1 cellular context compared by ENCODE assay signal in genomic region chr6:35319346-35320030, GRCh38.
TF ChIP-seq lines count a peak whose summit lies in the region.

No MANE protein-coding gene starts in this region.

TF ChIP-seq in GM12878, 131 proteins besides CTCF, POLR2A, EP300 and RAD21:
- no peak for TF ChIP-seq NFIC (IDR thresholded peaks at IDR 0.05; ENCODE audit: low read depth, low read length)
- no peak for TF ChIP-seq BACH1 (IDR thresholded peaks at IDR 0.05; ENCODE audit: borderline replicate concordance)
- no peak for TF ChIP-seq TAF1 (IDR thresholded peaks at IDR 0.05; ENCODE audit: borderline replicate concordance, low read depth, low read length)
- no peak for TF ChIP-seq EZH2 (IDR thresholded peaks at IDR 0.05; ENCODE audit: borderline replicate concordance, control insufficient read depth, low read depth, low read length)
- no peak for TF ChIP-seq ZSCAN29 (IDR thresholded peaks at IDR 0.05)
- TF ChIP-seq TBL1XR1 (IDR thresholded peaks at IDR 0.05; ENCODE audit: low read depth, low read length) = no peak
